In the genomic region with DNA sequence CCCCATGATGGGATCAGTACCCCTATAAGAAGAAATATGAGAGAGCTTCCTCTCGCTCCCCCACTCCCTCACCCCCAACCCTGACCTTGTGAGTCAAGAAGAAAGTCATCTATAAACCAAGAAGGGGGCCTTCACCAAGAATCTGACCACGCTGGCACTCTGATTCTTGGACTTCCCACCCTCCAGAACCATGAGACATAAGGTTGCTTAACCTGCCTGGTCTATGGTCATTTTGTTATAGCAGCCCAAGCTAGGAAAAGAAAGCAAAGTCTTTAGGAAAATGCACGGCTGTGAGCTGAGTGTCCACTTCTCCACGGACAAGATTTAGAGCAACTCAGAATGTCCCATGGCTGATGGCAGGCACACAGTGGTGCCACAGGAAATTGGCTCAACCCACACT, we compare ENCODE assay signal across 31 cellular contexts.
"Had no signal": no experiment of that assay in that cellular context is flagged by ENCODE, and none has a peak within 500 bp of the region (broad histone marks: within the 10 kb centered on the region; RNA-seq: fewer than 3 reads in every experiment).

No MANE protein-coding gene starts in this region.

- H3K9me3 ChIP-seq: ascending aorta had no signal

- FAIRE-seq: bronchial epithelial cell, frontal cortex had no signal

- H3K4me3 ChIP-seq: ascending aorta, coronary artery, dorsolateral prefrontal cortex had no signal

- ATAC-seq: activated CD4-positive, alpha-beta T cell treated with anti-CD3 and anti-CD28 coated beads for 36 hours; activated naive CD4-positive, alpha-beta T cell treated with anti-CD3 and anti-CD28 coated beads, Interleukin-2, amount 50 U/mL, for 72 hours; activated T-cell treated with anti-CD3 and anti-CD28 coated beads, Interleukin-2, amount 50 U/mL, for 72 hours had no signal

- DNase-seq: activated CD4-positive, alpha-beta memory T cell treated with anti-CD3 and anti-CD28 coated beads, Interleukin-2, amount 10 ng/mL, durations not matched to agents 7 days and 5 days; activated CD4-positive, alpha-beta T cell treated with anti-CD3 and anti-CD28 coated beads for 36 hours; activated CD4-positive, alpha-beta T cell treated with anti-CD3 and anti-CD28 coated beads, Interleukin-2, amount 10 ng/mL, durations not matched to agents 24 days and 14 days; activated CD4-positive, CD25-positive, alpha-beta regulatory T cell; activated CD4-positive, CD25-positive, alpha-beta regulatory T cell treated with anti-CD3 and anti-CD28 coated beads, Interleukin-2, amount 50 U/mL, for 72 hours; activated CD8-positive, alpha-beta memory T cell treated with anti-CD3 and anti-CD28 coated beads, Interleukin-2, amount 50 U/mL, for 48 hours; activated gamma-delta T cell; activated naive CD4-positive, alpha-beta T cell; activated naive CD4-positive, alpha-beta T cell treated with anti-CD3 and anti-CD28 coated beads, Interleukin-2, amount 10 ng/mL, durations not matched to agents 7 days and 5 days; activated naive CD8-positive, alpha-beta T cell treated with anti-CD3 and anti-CD28 coated beads, Interleukin-2, amount 10 ng/mL, durations not matched to agents 7 days and 5 days; activated T-cell treated with anti-CD3 and anti-CD28 coated beads for 4 hours; activated T-cell treated with anti-CD3 and anti-CD28 coated beads, Interleukin-2, amount 50 U/mL, for 24 hours; activated T-cell treated with anti-CD3 and anti-CD28 coated beads, Interleukin-2, amount 50 U/mL, for 72 hours; brain microvascular endothelial cell; dorsolateral prefrontal cortex; effector memory CD4-positive, alpha-beta T cell; endodermal cell; foreskin fibroblast; head of caudate nucleus; T-cell; T1000; WERI-Rb-1 had no signal

- H3K27me3 Mint-ChIP-seq: activated CD4-positive, alpha-beta memory T cell treated with anti-CD3 and anti-CD28 coated beads, Interleukin-2, amount 10 ng/mL, durations not matched to agents 7 days and 5 days; activated CD4-positive, alpha-beta T cell treated with anti-CD3 and anti-CD28 coated beads, Interleukin-2, amount 10 ng/mL, durations not matched to agents 24 days and 14 days; activated naive CD4-positive, alpha-beta T cell treated with anti-CD3 and anti-CD28 coated beads, Interleukin-2, amount 10 ng/mL, durations not matched to agents 7 days and 5 days; activated T-cell treated with anti-CD3 and anti-CD28 coated beads, Interleukin-2, amount 50 U/mL, for 24 hours; central memory CD8-positive, alpha-beta T cell; dendritic cell treated with granulocyte-macrophage colony-stimulating factor and Interleukin-4, amounts not matched to agents 40 ng/mL and 50 ng/mL, for 4 days had no signal

- H3K4me1 ChIP-seq: ascending aorta had no signal

- H3K4me3 Mint-ChIP-seq: activated CD4-positive, alpha-beta memory T cell treated with anti-CD3 and anti-CD28 coated beads, Interleukin-2, amount 10 ng/mL, durations not matched to agents 7 days and 5 days; activated CD4-positive, alpha-beta T cell treated with anti-CD3 and anti-CD28 coated beads for 36 hours; activated CD4-positive, alpha-beta T cell treated with anti-CD3 and anti-CD28 coated beads, Interleukin-2, amount 10 ng/mL, durations not matched to agents 24 days and 14 days; activated naive CD4-positive, alpha-beta T cell treated with anti-CD3 and anti-CD28 coated beads, Interleukin-2, amount 10 ng/mL, durations not matched to agents 7 days and 5 days; activated naive CD8-positive, alpha-beta T cell treated with anti-CD3 and anti-CD28 coated beads, Interleukin-2, amount 10 ng/mL, durations not matched to agents 7 days and 5 days; activated T-cell treated with anti-CD3 and anti-CD28 coated beads, Interleukin-2, amount 50 U/mL, for 24 hours; activated T-cell treated with anti-CD3 and anti-CD28 coated beads, Interleukin-2, amount 50 U/mL, for 72 hours; central memory CD8-positive, alpha-beta T cell; dendritic cell treated with granulocyte-macrophage colony-stimulating factor and Interleukin-4, amounts not matched to agents 40 ng/mL and 50 ng/mL, for 4 days; endodermal cell; T-cell; T-helper 1 cell treated with Interleukin-12 subunit alpha and Interleukin-12 subunit beta and Interleukin-4 antibody, amounts not matched to agents 30 μg/mL and 1 μg/mL, for 36 hours; T-helper 2 cell treated with Interferon-gamma antibody and Interleukin-4, amounts not matched to agents 5 μg/mL and 100 μg/mL, for 36 hours had no signal

- H3K36me3 Mint-ChIP-seq: activated naive CD4-positive, alpha-beta T cell treated with anti-CD3 and anti-CD28 coated beads, Interleukin-2, amount 10 ng/mL, durations not matched to agents 7 days and 5 days; activated naive CD4-positive, alpha-beta T cell treated with anti-CD3 and anti-CD28 coated beads, Interleukin-2, amount 50 U/mL, for 72 hours; activated naive CD8-positive, alpha-beta T cell treated with anti-CD3 and anti-CD28 coated beads, Interleukin-2, amount 10 ng/mL, durations not matched to agents 7 days and 5 days; T-cell had no signal

- H3K36me3 ChIP-seq: ascending aorta, brain microvascular endothelial cell, WERI-Rb-1 had no signal

- H3K27ac ChIP-seq: ascending aorta, brain microvascular endothelial cell, coronary artery, dorsolateral prefrontal cortex, WERI-Rb-1 had no signal

- H3K4me1 Mint-ChIP-seq: activated CD4-positive, alpha-beta memory T cell treated with anti-CD3 and anti-CD28 coated beads, Interleukin-2, amount 10 ng/mL, durations not matched to agents 7 days and 5 days; activated CD4-positive, alpha-beta T cell treated with anti-CD3 and anti-CD28 coated beads for 36 hours; activated CD4-positive, alpha-beta T cell treated with anti-CD3 and anti-CD28 coated beads, Interleukin-2, amount 10 ng/mL, durations not matched to agents 24 days and 14 days; activated naive CD4-positive, alpha-beta T cell treated with anti-CD3 and anti-CD28 coated beads, Interleukin-2, amount 10 ng/mL, durations not matched to agents 7 days and 5 days; activated naive CD8-positive, alpha-beta T cell treated with anti-CD3 and anti-CD28 coated beads, Interleukin-2, amount 10 ng/mL, durations not matched to agents 7 days and 5 days; central memory CD8-positive, alpha-beta T cell; T-cell had no signal

- H3K27ac Mint-ChIP-seq: activated CD4-positive, alpha-beta memory T cell treated with anti-CD3 and anti-CD28 coated beads, Interleukin-2, amount 10 ng/mL, durations not matched to agents 7 days and 5 days; activated CD4-positive, alpha-beta T cell treated with anti-CD3 and anti-CD28 coated beads for 36 hours; activated CD4-positive, alpha-beta T cell treated with anti-CD3 and anti-CD28 coated beads, Interleukin-2, amount 10 ng/mL, durations not matched to agents 24 days and 14 days; activated naive CD4-positive, alpha-beta T cell treated with anti-CD3 and anti-CD28 coated beads, Interleukin-2, amount 10 ng/mL, durations not matched to agents 7 days and 5 days; activated naive CD4-positive, alpha-beta T cell treated with anti-CD3 and anti-CD28 coated beads, Interleukin-2, amount 50 U/mL, for 72 hours; activated naive CD8-positive, alpha-beta T cell treated with anti-CD3 and anti-CD28 coated beads, Interleukin-2, amount 10 ng/mL, durations not matched to agents 7 days and 5 days; activated T-cell treated with anti-CD3 and anti-CD28 coated beads, Interleukin-2, amount 50 U/mL, for 24 hours; activated T-cell treated with anti-CD3 and anti-CD28 coated beads, Interleukin-2, amount 50 U/mL, for 72 hours; dendritic cell treated with granulocyte-macrophage colony-stimulating factor and Interleukin-4, amounts not matched to agents 40 ng/mL and 50 ng/mL, for 4 days; endodermal cell; T-cell; T-helper 1 cell treated with Interleukin-12 subunit alpha and Interleukin-12 subunit beta and Interleukin-4 antibody, amounts not matched to agents 30 μg/mL and 1 μg/mL, for 36 hours; T-helper 2 cell treated with Interferon-gamma antibody and Interleukin-4, amounts not matched to agents 5 μg/mL and 100 μg/mL, for 36 hours had no signal

- H3K27me3 ChIP-seq: ascending aorta, brain microvascular endothelial cell had no signal

- H3K9me3 Mint-ChIP-seq: activated CD4-positive, alpha-beta memory T cell treated with anti-CD3 and anti-CD28 coated beads, Interleukin-2, amount 10 ng/mL, durations not matched to agents 7 days and 5 days; activated CD4-positive, alpha-beta T cell treated with anti-CD3 and anti-CD28 coated beads, Interleukin-2, amount 10 ng/mL, durations not matched to agents 24 days and 14 days; activated naive CD4-positive, alpha-beta T cell treated with anti-CD3 and anti-CD28 coated beads, Interleukin-2, amount 10 ng/mL, durations not matched to agents 7 days and 5 days; activated naive CD8-positive, alpha-beta T cell treated with anti-CD3 and anti-CD28 coated beads, Interleukin-2, amount 10 ng/mL, durations not matched to agents 7 days and 5 days; activated T-cell treated with anti-CD3 and anti-CD28 coated beads, Interleukin-2, amount 50 U/mL, for 24 hours; activated T-cell treated with anti-CD3 and anti-CD28 coated beads, Interleukin-2, amount 50 U/mL, for 72 hours; central memory CD8-positive, alpha-beta T cell; endodermal cell; T-helper 1 cell treated with Interleukin-12 subunit alpha and Interleukin-12 subunit beta and Interleukin-4 antibody, amounts not matched to agents 30 μg/mL and 1 μg/mL, for 36 hours; T-helper 2 cell treated with Interferon-gamma antibody and Interleukin-4, amounts not matched to agents 5 μg/mL and 100 μg/mL, for 36 hours had no signal
